ENCODE assay signal across 29 cellular contexts in the genomic region with DNA sequence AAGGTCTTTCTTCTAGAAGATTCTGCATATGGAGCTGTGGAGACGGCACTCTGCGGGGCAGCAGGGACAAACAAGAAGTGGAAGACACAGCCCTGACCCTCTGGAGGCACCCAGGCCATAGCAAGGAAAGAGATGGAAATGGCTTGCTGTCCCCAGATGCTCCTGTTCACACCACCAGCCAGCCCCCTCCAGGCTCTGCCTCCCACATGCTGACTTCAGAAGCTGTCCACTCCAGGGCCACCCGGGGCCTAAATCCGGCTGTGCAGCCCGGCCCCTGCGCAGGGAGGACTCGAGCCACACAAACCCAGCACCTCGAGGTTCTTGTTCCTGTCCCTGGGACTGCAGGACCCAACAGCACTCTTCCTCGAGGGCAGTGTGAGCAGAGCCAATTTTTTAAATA. TPM values are rescaled to one million over a fixed set of nuclear protein-coding genes. Genes with fewer than 3 reads are reported as not detected.
"Had no signal": no experiment of that assay in that cellular context is flagged by ENCODE, and none has a peak within 500 bp of the region (broad histone marks: within the 10 kb centered on the region; RNA-seq: fewer than 3 reads in every experiment).

No MANE protein-coding gene starts in this region.

- H3K36me3 ChIP-seq: breast epithelium, cardiac muscle cell, esophagus muscularis mucosa, gastrocnemius medialis, heart right ventricle had no signal

- H3K4me3 ChIP-seq: breast epithelium, cardiac muscle cell, esophagus muscularis mucosa, gastrocnemius medialis, heart right ventricle had no signal

- H3K27ac ChIP-seq: breast epithelium, cardiac muscle cell, esophagus muscularis mucosa, foreskin keratinocyte, gastrocnemius medialis, heart right ventricle, WERI-Rb-1 had no signal

- H3K4me1 ChIP-seq: breast epithelium, foreskin keratinocyte, gastrocnemius medialis had no signal

- H3K9me3 ChIP-seq: breast epithelium, esophagus muscularis mucosa, gastrocnemius medialis, heart right ventricle had no signal

- DNase-seq: activated B cell treated with CpG ODN at 0.5 μM for 24 hours; activated CD4-positive, alpha-beta T cell treated with anti-CD3 and anti-CD28 coated beads for 48 hours; activated CD4-positive, alpha-beta T cell treated with anti-CD3 and anti-CD28 coated beads, Interleukin-2, amount 50 U/mL, for 1 hour; activated CD4-positive, alpha-beta T cell treated with anti-CD3 and anti-CD28 coated beads, Interleukin-2, amount 50 U/mL, for 48 hours; activated CD8-positive, alpha-beta memory T cell treated with anti-CD3 and anti-CD28 coated beads for 24 hours; activated CD8-positive, alpha-beta T cell treated with anti-CD3 and anti-CD28 coated beads for 36 hours; activated effector memory CD4-positive, alpha-beta T cell treated with Interleukin-2 at 50 U/mL for 16 hours; activated gamma-delta T cell treated with Interleukin-2 at 50 U/mL for 16 hours; activated naive CD4-positive, alpha-beta T cell treated with anti-CD3 and anti-CD28 coated beads, Interleukin-2, amount 50 U/mL, for 16 hours; activated naive CD4-positive, alpha-beta T cell treated with Interleukin-2 at 50 U/mL for 16 hours; activated T-cell treated with anti-CD3 and anti-CD28 coated beads, Interleukin-2, amount 50 U/mL, for 4 hours; amniotic stem cell; cortex of kidney; dermis blood vessel endothelial cell; effector CD4-positive, alpha-beta T cell; effector memory CD8-positive, alpha-beta T cell; erythroblast; foreskin keratinocyte; gastrocnemius medialis; heart right ventricle; T-cell; T1000; WERI-Rb-1 had no signal

- ATAC-seq: activated CD4-positive, CD25-positive, alpha-beta regulatory T cell treated with anti-CD3 and anti-CD28 coated beads, Interleukin-2, amount 50 U/mL, for 24 hours; activated CD8-positive, alpha-beta T cell treated with anti-CD3 and anti-CD28 coated beads for 36 hours; activated T-cell treated with anti-CD3 and anti-CD28 coated beads, Interleukin-2, amount 50 U/mL, for 4 hours; activated T-helper 17 cell treated with anti-CD3 and anti-CD28 coated beads, Interleukin-2, amount 50 U/mL, for 72 hours; effector memory CD8-positive, alpha-beta T cell; foreskin keratinocyte; gastrocnemius medialis; T-cell had no signal

RNA-seq across cellular contexts. Expression of a gene that starts 16.6 kb away (rescaled TPM):
- total RNA-seq: activated CD8-positive, alpha-beta T cell treated with anti-CD3 and anti-CD28 coated beads for 36 hours; activated T-cell treated with anti-CD3 and anti-CD28 coated beads, Interleukin-2, amount 50 U/mL, for 4 hours; activated T-helper 17 cell treated with anti-CD3 and anti-CD28 coated beads, Interleukin-2, amount 50 U/mL, for 72 hours; breast epithelium; chondrocyte; dermis blood vessel endothelial cell; foreskin keratinocyte; gastrocnemius medialis; heart right ventricle; T-cell had no signal
- polyA plus RNA-seq: foreskin keratinocyte, heart right ventricle had no signal
